In genomic region chr10:124041684-124042445, GRCh38 we compare ENCODE assay signal across 22 cellular contexts. TPM values are rescaled to one million over a fixed set of nuclear protein-coding genes. Genes with fewer than 3 reads are reported as not detected.
DNase-seq lines count a peak whose midpoint lies in the region; ATAC-seq and TF ChIP-seq lines count a peak whose summit lies in the region.
"Had no signal": no experiment of that assay in that cellular context is flagged by ENCODE, and none has a peak within 500 bp of the region (broad histone marks: within the 10 kb centered on the region; RNA-seq: fewer than 3 reads in every experiment).

No MANE protein-coding gene starts in this region.

- H3K27ac ChIP-seq in breast epithelium: no peak overlapping the region
- H3K27ac ChIP-seq in PC-3 (ENCODE audit: low read length): no peak overlapping the region
- no peak overlapping the region for H3K27ac ChIP-seq in testis
- H3K27ac ChIP-seq: A549, ascending aorta, KMS-11, left lung had no signal

- 93 to 94% methylated on average over 11 of the region's 11 CpGs for WGBS in testis, 2 donors

- H3K27me3 ChIP-seq in breast epithelium (no peaks in the 10 kb centered on the region), PC-3 (ENCODE audit: low read length) (no peaks in the 10 kb centered on the region), testis (no peaks in the 10 kb centered on the region)
- H3K27me3 ChIP-seq: ascending aorta, left lung had no signal

- no peak overlapping the region for H3K9ac ChIP-seq in PC-3 (ENCODE audit: low read length)
- H3K9ac ChIP-seq: KMS-11 had no signal

- peaks cover 52% of the 10 kb centered on the region for H3K36me3 Mint-ChIP-seq in MCF 10A (ENCODE audit: insufficient read depth, unreplicated experiment)
- H3K36me3 Mint-ChIP-seq in Calu3 (ENCODE audit: insufficient read depth, unreplicated experiment): peaks cover 6% of the 10 kb centered on the region
- peaks cover 34% of the 10 kb centered on the region for H3K36me3 Mint-ChIP-seq in type B pancreatic cell
- H3K36me3 Mint-ChIP-seq: activated naive CD4-positive, alpha-beta T cell treated with anti-CD3 and anti-CD28 coated beads, Interleukin-2, amount 10 ng/mL, durations not matched to agents 7 days and 5 days; CD8-positive, alpha-beta T cell had no signal

- CTCF ChIA-PET in MCF 10A (lab: Yijun Ruan, JAX) (interaction anchor here (1.0 kb wide), 1 partner anchor 46 kb away, joined by 3 read pairs; no protein-coding TSS in a partner anchor), PC-3 (lab: Charles Lee) (no interaction called here), Calu3 (lab: Charles Lee) (no interaction called here)

- DNase-seq in MCF 10A (ENCODE audit: unreplicated experiment): no peak
- no peak for DNase-seq in breast epithelium (ENCODE audit: low spot score in 2 of 2)
- no peak for DNase-seq in PC-3
- peak; percentile 16 for DNase-seq in fibroblast of the aortic adventitia (ENCODE audit: low read depth)
- DNase-seq in Calu3: no peak
- DNase-seq in type B pancreatic cell (ENCODE audit: extremely low spot score, unreplicated experiment): no peak
- no peak for DNase-seq in testis
- DNase-seq: activated CD8-positive, alpha-beta T cell treated with anti-CD3 and anti-CD28 coated beads, Interleukin-2, amount 10 ng/mL, durations not matched to agents 7 days and 5 days; activated naive CD4-positive, alpha-beta T cell treated with anti-CD3 and anti-CD28 coated beads, Interleukin-2, amount 10 ng/mL, durations not matched to agents 7 days and 5 days; activated T-cell treated with anti-CD3 and anti-CD28 coated beads, Interleukin-2, amount 50 U/mL, for 4 hours; CD8-positive, alpha-beta T cell; effector CD8-positive, alpha-beta T cell; left lung; NCI-H510A; RPMI8226; stimulated activated CD4-positive, alpha-beta T cell treated with anti-CD3 and anti-CD28 coated beads, Interleukin-4, amount 100 ng/mL, for 1 hour; stimulated activated naive CD8-positive, alpha-beta T cell treated with anti-CD3 and anti-CD28 coated beads, Interleukin-15, amount 100 ng/mL, for 72 hours had no signal

- TF ChIP-seq POLR2A in breast epithelium (IDR thresholded peaks at IDR 0.05) (no peak), testis (IDR thresholded peaks at IDR 0.05) (no peak)

- no peaks in the 10 kb centered on the region for H3K79me2 ChIP-seq in PC-3 (ENCODE audit: low read length)

- H3K4me3 Mint-ChIP-seq in MCF 10A (ENCODE audit: unreplicated experiment): no peak overlapping the region
- H3K4me3 Mint-ChIP-seq in Calu3 (ENCODE audit: low read depth, unreplicated experiment): no peak overlapping the region
- H3K4me3 Mint-ChIP-seq in type B pancreatic cell: no peak overlapping the region
- H3K4me3 Mint-ChIP-seq: activated CD8-positive, alpha-beta T cell treated with anti-CD3 and anti-CD28 coated beads, Interleukin-2, amount 10 ng/mL, durations not matched to agents 7 days and 5 days; activated naive CD4-positive, alpha-beta T cell treated with anti-CD3 and anti-CD28 coated beads, Interleukin-2, amount 10 ng/mL, durations not matched to agents 7 days and 5 days; activated T-cell treated with anti-CD3 and anti-CD28 coated beads, Interleukin-2, amount 50 U/mL, for 4 hours; CD8-positive, alpha-beta T cell; stimulated activated naive CD8-positive, alpha-beta T cell treated with anti-CD3 and anti-CD28 coated beads, Interleukin-15, amount 100 ng/mL, for 72 hours had no signal

- H3K4me1 Mint-ChIP-seq in MCF 10A (ENCODE audit: insufficient read depth, unreplicated experiment) (peaks cover 6% of the 10 kb centered on the region), Calu3 (ENCODE audit: low read depth, unreplicated experiment) (no peaks in the 10 kb centered on the region), type B pancreatic cell (ENCODE audit: unreplicated experiment) (peaks cover 43% of the 10 kb centered on the region)

- intact Hi-C loops in MCF 10A (cut with micrococcal nuclease) (no loop called here), breast epithelium (cut with DNase I; ENCODE audit: low total_unique reads) (loop anchor here (5.0 kb wide), 1 partner anchor 1540 kb away; no protein-coding TSS in a partner anchor), PC-3 (cut with micrococcal nuclease) (no loop called here), Calu3 (cut with micrococcal nuclease; ENCODE audit: unreplicated experiment) (no loop called here), testis (cut with DNase I; ENCODE audit: low total_unique reads) (no loop called here)

- H3K36me3 ChIP-seq in breast epithelium: no peaks in the 10 kb centered on the region
- H3K36me3 ChIP-seq in PC-3 (ENCODE audit: low read depth, low read length): no peaks in the 10 kb centered on the region; the same call in 1 of the 2 replicates
- no peaks in the 10 kb centered on the region for H3K36me3 ChIP-seq in testis (ENCODE audit: low read depth, missing control alignments)

- ATAC-seq in PC-3 (peak; percentile 18; the same call in 1 of the 2 replicates), GM19328 (IDR thresholded peaks at IDR 0.05; ENCODE audit: unreplicated experiment) (no peak)
- ATAC-seq: A549; activated CD4-positive, CD25-positive, alpha-beta regulatory T cell treated with anti-CD3 and anti-CD28 coated beads, Interleukin-2, amount 50 U/mL, for 24 hours; activated CD8-positive, alpha-beta T cell treated with anti-CD3 and anti-CD28 coated beads, Interleukin-2, amount 10 ng/mL, durations not matched to agents 7 days and 5 days; activated T-cell treated with anti-CD3 and anti-CD28 coated beads, Interleukin-2, amount 50 U/mL, for 4 hours; CD8-positive, alpha-beta T cell; left lung; stimulated activated naive CD8-positive, alpha-beta T cell treated with anti-CD3 and anti-CD28 coated beads, Interleukin-15, amount 100 ng/mL, for 72 hours had no signal

- no peaks in the 10 kb centered on the region for H3F3A ChIP-seq in PC-3 (ENCODE audit: low read length, unreplicated experiment)

- no peak for TF ChIP-seq CTCF in MCF 10A (IDR thresholded peaks at IDR 0.05; ENCODE audit: unreplicated experiment)
- TF ChIP-seq CTCF in breast epithelium (IDR thresholded peaks at IDR 0.05): no peak
- TF ChIP-seq CTCF in PC-3 (conservative IDR thresholded peaks at IDR 0.05; ENCODE audit: low read depth, low read length): no peak
- TF ChIP-seq CTCF in fibroblast of the aortic adventitia (IDR thresholded peaks at IDR 0.05; ENCODE audit: insufficient read depth, low read length): no peak
- TF ChIP-seq CTCF in Calu3 (IDR thresholded peaks at IDR 0.05; ENCODE audit: unreplicated experiment): no peak
- no peak for TF ChIP-seq CTCF in type B pancreatic cell (conservative IDR thresholded peaks at IDR 0.05)
- TF ChIP-seq CTCF in testis (IDR thresholded peaks at IDR 0.05): no peak

- no peak overlapping the region for H2AFZ ChIP-seq in PC-3 (ENCODE audit: low read length)

- H3K9me3 ChIP-seq in breast epithelium (no peaks in the 10 kb centered on the region), PC-3 (ENCODE audit: low read length) (no peaks in the 10 kb centered on the region), testis (no peaks in the 10 kb centered on the region)
- H3K9me3 ChIP-seq: A549, ascending aorta, left lung had no signal

- H3K4me3 ChIP-seq in breast epithelium: no peak overlapping the region
- no peak overlapping the region for H3K4me3 ChIP-seq in PC-3 (ENCODE audit: low read length)
- no peak overlapping the region for H3K4me3 ChIP-seq in fibroblast of the aortic adventitia (ENCODE audit: low read depth, low read length)
- no peak overlapping the region for H3K4me3 ChIP-seq in testis
- H3K4me3 ChIP-seq: A549, ascending aorta, left lung had no signal

- BruUV-seq in MCF 10A (replicated peaks; lab: Mats Ljungman, UMichigan): no TSS peak
- BruUV-seq in PC-3 (replicated peaks; lab: Mats Ljungman, UMichigan): no TSS peak
- BruUV-seq in Calu3 (replicated peaks; lab: Mats Ljungman, UMichigan): no TSS peak

- H3K27ac Mint-ChIP-seq in MCF 10A (ENCODE audit: low read depth, unreplicated experiment) (peak overlapping the region; percentile 46), Calu3 (ENCODE audit: unreplicated experiment) (no peak overlapping the region), type B pancreatic cell (no peak overlapping the region)
- H3K27ac Mint-ChIP-seq: activated CD8-positive, alpha-beta T cell treated with anti-CD3 and anti-CD28 coated beads, Interleukin-2, amount 10 ng/mL, durations not matched to agents 7 days and 5 days; activated naive CD4-positive, alpha-beta T cell treated with anti-CD3 and anti-CD28 coated beads, Interleukin-2, amount 10 ng/mL, durations not matched to agents 7 days and 5 days; CD8-positive, alpha-beta T cell; stimulated activated naive CD8-positive, alpha-beta T cell treated with anti-CD3 and anti-CD28 coated beads, Interleukin-15, amount 100 ng/mL, for 72 hours had no signal

- no peaks in the 10 kb centered on the region for H3K27me3 Mint-ChIP-seq in MCF 10A (ENCODE audit: insufficient read depth, unreplicated experiment)
- no peaks in the 10 kb centered on the region for H3K27me3 Mint-ChIP-seq in Calu3 (ENCODE audit: unreplicated experiment)
- H3K27me3 Mint-ChIP-seq in type B pancreatic cell: peaks cover 3% of the 10 kb centered on the region

- no peaks in the 10 kb centered on the region for H4K20me1 ChIP-seq in PC-3 (ENCODE audit: low read length)

- H3K9me2 ChIP-seq in PC-3 (replicated peaks; ENCODE audit: low read length): no peaks in the 10 kb centered on the region

- H3K9me3 Mint-ChIP-seq in MCF 10A (ENCODE audit: unreplicated experiment) (no peaks in the 10 kb centered on the region), Calu3 (ENCODE audit: low read depth, unreplicated experiment) (no peaks in the 10 kb centered on the region), type B pancreatic cell (peaks cover 6% of the 10 kb centered on the region)
- H3K9me3 Mint-ChIP-seq: activated naive CD4-positive, alpha-beta T cell treated with anti-CD3 and anti-CD28 coated beads, Interleukin-2, amount 10 ng/mL, durations not matched to agents 7 days and 5 days; activated T-cell treated with anti-CD3 and anti-CD28 coated beads, Interleukin-2, amount 50 U/mL, for 4 hours had no signal

- POLR2A ChIA-PET in MCF 10A (lab: Yijun Ruan, JAX) (no interaction called here), PC-3 (lab: Charles Lee; ENCODE audit: unreplicated experiment) (no interaction called here)

- no peaks in the 10 kb centered on the region for H3K4me1 ChIP-seq in breast epithelium
- no peaks in the 10 kb centered on the region for H3K4me1 ChIP-seq in PC-3 (ENCODE audit: insufficient read depth, low read length)
- H3K4me1 ChIP-seq in testis: peaks cover 6% of the 10 kb centered on the region
- H3K4me1 ChIP-seq: A549, ascending aorta had no signal

- no peak overlapping the region for H3K4me2 ChIP-seq in PC-3 (ENCODE audit: low read length)
- H3K4me2 ChIP-seq: A549, KMS-11 had no signal

RNA-seq across cellular contexts. Expression of gene CHST15, which starts 51.5 kb away (rescaled TPM):
- 32.8 and 38.8 TPM in 2 replicates for total RNA-seq in MCF 10A (2022)
- 10 to 100 TPM; 19.0 to 57.8 (median 56.4) TPM for total RNA-seq in breast epithelium
- 16.4 and 17.1 TPM in 2 replicates for total RNA-seq in PC-3 (2014; rRNA removed)
- total RNA-seq in fibroblast of the aortic adventitia (ENCODE audit: low replicate concordance): 2.0 and 5.6 TPM in 2 replicates
- 18.3 and 19.3 TPM in 2 replicates for total RNA-seq in Calu3 (2022)
- total RNA-seq in type B pancreatic cell (ENCODE audit: low replicate concordance): 22.9 and 56.2 TPM in 2 replicates
- total RNA-seq in testis: 10 to 100 TPM in 1 of 2 donors, 1 to 10 TPM in 1; 9.3 to 11.5 TPM
- 12.8 TPM for polyA plus RNA-seq in testis (ENCODE audit: insufficient read depth, low read depth, low replicate concordance)
- total RNA-seq: activated CD8-positive, alpha-beta T cell treated with anti-CD3 and anti-CD28 coated beads, Interleukin-2, amount 10 ng/mL, durations not matched to agents 7 days and 5 days had no signal
